ENCODE assay signal across 2 cellular contexts in the genomic region with DNA sequence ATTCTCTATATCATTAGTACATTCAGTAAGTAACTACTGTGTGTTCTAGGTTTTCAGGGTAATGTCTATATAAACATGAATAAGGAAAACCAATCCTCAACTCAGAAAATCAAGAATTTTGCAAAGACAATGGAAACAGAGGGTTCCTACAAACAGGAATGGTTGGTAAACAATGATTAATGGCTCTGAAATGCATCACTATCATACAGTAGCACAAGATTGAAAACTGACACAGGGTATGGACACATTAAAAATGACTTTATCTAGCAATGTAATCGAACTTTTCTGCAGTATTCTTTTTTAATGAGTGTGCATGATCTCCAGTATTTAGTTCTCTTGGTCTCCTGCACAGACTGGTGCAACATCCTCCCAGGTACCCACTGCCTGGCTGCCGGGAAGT.
TF ChIP-seq lines count a peak whose summit lies in the region.

No MANE protein-coding gene starts in this region.

TF ChIP-seq in GM23338, 12 proteins besides CTCF, POLR2A, EP300 and RAD21:
- TF ChIP-seq CREB1 (CRISPR knock-in tag; IDR thresholded peaks at IDR 0.05; ENCODE audit: low read depth) = no peak
- TF ChIP-seq EZH2phosphoT487 (IDR thresholded peaks at IDR 0.05; ENCODE audit: unreplicated experiment) = no peak
- no peak for TF ChIP-seq ZNF331 (CRISPR knock-in tag; IDR thresholded peaks at IDR 0.05; ENCODE audit: low read depth)
- no peak for TF ChIP-seq NANOG (IDR thresholded peaks at IDR 0.05; ENCODE audit: borderline replicate concordance)

TF ChIP-seq in H1, 55 proteins besides CTCF, POLR2A, EP300 and RAD21:
- TF ChIP-seq SP2 (IDR thresholded peaks at IDR 0.05; ENCODE audit: low read length) (no peak), KDM1A (IDR thresholded peaks at IDR 0.05; ENCODE audit: borderline replicate concordance, low read length) (no peak), CHD1 (IDR thresholded peaks at IDR 0.05; ENCODE audit: low read depth, low read length) (no peak), ATF2 (IDR thresholded peaks at IDR 0.05; ENCODE audit: low read length) (no peak), ASH2L (IDR thresholded peaks at IDR 0.05; ENCODE audit: low read length) (no peak), SIX5 (IDR thresholded peaks at IDR 0.05; ENCODE audit: low read depth, low read length) (no peak), CHD2 (IDR thresholded peaks at IDR 0.05; ENCODE audit: low read length) (no peak), MAFK (IDR thresholded peaks at IDR 0.05; ENCODE audit: low read depth, low read length) (no peak), SIRT6 (IDR thresholded peaks at IDR 0.05; ENCODE audit: low read length) (no peak), SIN3A (conservative IDR thresholded peaks at IDR 0.05 in 1 of 2, IDR thresholded peaks at IDR 0.05 in 1 of 2; ENCODE audit: low read depth in 1 of 2, low read length in 2 of 2) (no peak), RNF2 (IDR thresholded peaks at IDR 0.05; ENCODE audit: borderline replicate concordance, low read depth, low read length, missing control alignments, poor library complexity, severe bottlenecking) (no peak), YY1 (IDR thresholded peaks at IDR 0.05; ENCODE audit: low read depth, low read length) (no peak), TBP (IDR thresholded peaks at IDR 0.05; ENCODE audit: low read depth, low read length) (no peak), SRF (IDR thresholded peaks at IDR 0.05; ENCODE audit: low read depth, low read length) (no peak), ATF3 (IDR thresholded peaks at IDR 0.05; ENCODE audit: insufficient read depth, low read depth, low read length) (no peak)
- TF ChIP-seq, protein P1, sequence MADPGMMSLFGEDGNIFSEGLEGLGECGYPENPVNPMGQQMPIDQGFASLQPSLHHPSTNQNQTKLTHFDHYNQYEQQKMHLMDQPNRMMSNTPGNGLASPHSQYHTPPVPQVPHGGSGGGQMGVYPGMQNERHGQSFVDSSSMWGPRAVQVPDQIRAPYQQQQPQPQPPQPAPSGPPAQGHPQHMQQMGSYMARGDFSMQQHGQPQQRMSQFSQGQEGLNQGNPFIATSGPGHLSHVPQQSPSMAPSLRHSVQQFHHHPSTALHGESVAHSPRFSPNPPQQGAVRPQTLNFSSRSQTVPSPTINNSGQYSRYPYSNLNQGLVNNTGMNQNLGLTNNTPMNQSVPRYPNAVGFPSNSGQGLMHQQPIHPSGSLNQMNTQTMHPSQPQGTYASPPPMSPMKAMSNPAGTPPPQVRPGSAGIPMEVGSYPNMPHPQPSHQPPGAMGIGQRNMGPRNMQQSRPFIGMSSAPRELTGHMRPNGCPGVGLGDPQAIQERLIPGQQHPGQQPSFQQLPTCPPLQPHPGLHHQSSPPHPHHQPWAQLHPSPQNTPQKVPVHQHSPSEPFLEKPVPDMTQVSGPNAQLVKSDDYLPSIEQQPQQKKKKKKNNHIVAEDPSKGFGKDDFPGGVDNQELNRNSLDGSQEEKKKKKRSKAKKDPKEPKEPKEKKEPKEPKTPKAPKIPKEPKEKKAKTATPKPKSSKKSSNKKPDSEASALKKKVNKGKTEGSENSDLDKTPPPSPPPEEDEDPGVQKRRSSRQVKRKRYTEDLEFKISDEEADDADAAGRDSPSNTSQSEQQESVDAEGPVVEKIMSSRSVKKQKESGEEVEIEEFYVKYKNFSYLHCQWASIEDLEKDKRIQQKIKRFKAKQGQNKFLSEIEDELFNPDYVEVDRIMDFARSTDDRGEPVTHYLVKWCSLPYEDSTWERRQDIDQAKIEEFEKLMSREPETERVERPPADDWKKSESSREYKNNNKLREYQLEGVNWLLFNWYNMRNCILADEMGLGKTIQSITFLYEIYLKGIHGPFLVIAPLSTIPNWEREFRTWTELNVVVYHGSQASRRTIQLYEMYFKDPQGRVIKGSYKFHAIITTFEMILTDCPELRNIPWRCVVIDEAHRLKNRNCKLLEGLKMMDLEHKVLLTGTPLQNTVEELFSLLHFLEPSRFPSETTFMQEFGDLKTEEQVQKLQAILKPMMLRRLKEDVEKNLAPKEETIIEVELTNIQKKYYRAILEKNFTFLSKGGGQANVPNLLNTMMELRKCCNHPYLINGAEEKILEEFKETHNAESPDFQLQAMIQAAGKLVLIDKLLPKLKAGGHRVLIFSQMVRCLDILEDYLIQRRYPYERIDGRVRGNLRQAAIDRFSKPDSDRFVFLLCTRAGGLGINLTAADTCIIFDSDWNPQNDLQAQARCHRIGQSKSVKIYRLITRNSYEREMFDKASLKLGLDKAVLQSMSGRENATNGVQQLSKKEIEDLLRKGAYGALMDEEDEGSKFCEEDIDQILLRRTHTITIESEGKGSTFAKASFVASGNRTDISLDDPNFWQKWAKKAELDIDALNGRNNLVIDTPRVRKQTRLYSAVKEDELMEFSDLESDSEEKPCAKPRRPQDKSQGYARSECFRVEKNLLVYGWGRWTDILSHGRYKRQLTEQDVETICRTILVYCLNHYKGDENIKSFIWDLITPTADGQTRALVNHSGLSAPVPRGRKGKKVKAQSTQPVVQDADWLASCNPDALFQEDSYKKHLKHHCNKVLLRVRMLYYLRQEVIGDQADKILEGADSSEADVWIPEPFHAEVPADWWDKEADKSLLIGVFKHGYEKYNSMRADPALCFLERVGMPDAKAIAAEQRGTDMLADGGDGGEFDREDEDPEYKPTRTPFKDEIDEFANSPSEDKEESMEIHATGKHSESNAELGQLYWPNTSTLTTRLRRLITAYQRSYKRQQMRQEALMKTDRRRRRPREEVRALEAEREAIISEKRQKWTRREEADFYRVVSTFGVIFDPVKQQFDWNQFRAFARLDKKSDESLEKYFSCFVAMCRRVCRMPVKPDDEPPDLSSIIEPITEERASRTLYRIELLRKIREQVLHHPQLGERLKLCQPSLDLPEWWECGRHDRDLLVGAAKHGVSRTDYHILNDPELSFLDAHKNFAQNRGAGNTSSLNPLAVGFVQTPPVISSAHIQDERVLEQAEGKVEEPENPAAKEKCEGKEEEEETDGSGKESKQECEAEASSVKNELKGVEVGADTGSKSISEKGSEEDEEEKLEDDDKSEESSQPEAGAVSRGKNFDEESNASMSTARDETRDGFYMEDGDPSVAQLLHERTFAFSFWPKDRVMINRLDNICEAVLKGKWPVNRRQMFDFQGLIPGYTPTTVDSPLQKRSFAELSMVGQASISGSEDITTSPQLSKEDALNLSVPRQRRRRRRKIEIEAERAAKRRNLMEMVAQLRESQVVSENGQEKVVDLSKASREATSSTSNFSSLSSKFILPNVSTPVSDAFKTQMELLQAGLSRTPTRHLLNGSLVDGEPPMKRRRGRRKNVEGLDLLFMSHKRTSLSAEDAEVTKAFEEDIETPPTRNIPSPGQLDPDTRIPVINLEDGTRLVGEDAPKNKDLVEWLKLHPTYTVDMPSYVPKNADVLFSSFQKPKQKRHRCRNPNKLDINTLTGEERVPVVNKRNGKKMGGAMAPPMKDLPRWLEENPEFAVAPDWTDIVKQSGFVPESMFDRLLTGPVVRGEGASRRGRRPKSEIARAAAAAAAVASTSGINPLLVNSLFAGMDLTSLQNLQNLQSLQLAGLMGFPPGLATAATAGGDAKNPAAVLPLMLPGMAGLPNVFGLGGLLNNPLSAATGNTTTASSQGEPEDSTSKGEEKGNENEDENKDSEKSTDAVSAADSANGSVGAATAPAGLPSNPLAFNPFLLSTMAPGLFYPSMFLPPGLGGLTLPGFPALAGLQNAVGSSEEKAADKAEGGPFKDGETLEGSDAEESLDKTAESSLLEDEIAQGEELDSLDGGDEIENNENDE (IDR thresholded peaks at IDR 0.05; ENCODE audit: insufficient replicate concordance, low read length) = no peak
